ENCODE assay signal across 8 cellular contexts in the genomic region with DNA sequence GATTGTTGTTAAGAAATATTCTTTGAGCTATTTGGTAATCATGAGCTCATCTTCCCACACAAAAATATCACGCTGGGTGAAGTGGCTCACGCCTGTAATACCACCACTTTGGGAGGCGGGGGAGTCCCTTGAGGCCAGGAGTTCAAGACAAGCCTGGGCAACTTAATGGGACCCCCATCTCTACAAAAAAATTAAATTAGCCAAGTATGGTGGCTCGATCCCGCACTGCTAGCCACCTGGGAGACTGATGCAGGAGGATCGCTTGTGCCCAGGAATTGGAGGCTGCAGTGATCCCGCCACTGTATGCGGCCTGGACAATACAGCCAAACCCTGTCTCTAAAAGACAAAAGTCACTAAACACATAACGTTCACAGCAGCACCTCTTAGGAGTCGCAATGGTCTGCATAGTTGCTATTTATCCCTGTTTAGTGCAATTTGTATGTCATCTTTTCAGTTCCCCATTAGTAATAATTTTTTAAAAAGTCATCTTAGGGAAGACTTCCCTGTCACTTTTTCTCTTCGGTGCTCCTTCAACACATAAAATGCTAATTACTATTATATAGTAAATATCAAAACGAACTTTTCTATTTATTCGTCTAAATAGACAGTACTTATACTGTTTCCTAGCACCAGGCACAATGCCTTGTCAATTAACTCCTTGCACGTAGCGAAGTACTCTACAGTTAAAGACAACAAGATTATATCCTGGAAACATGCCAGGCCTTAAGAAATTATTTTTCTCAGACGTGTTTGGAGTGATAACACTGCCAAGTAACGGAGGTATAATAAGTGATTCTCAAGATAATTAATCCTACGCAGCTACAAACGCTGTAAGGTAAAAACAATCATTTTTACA. TPM values are rescaled to one million over a fixed set of nuclear protein-coding genes. Genes with fewer than 3 reads are reported as not detected.
DNase-seq lines count a peak whose midpoint lies in the region; TF ChIP-seq lines count a peak whose summit lies in the region.

No MANE protein-coding gene starts in this region.

- H3K27me3 ChIP-seq in muscle layer of duodenum (ENCODE audit: low read depth, low read length): no peaks in the 10 kb centered on the region

- DNase-seq in NOMO-1 treated with DMSO at 0.1 percent for 48 hours (lab: John Stamatoyannopoulos, UW; ENCODE audit: unreplicated experiment): peak; percentile 13
- no peak for DNase-seq in NOMO-1 treated with dmso at 0.1 percent for 144 hours (lab: John Stamatoyannopoulos, UW; ENCODE audit: unreplicated experiment)
- DNase-seq in coronary artery (ENCODE audit: low spot score): no peak
- no peak for DNase-seq in NCI-H524 treated with DMSO at 0.1 percent for 48 hours (lab: John Stamatoyannopoulos, UW)
- DNase-seq in NCI-H510A (lab: John Stamatoyannopoulos, UW): no peak
- no peak for DNase-seq in NCI-H2171 (lab: John Stamatoyannopoulos, UW)

- no peak for TF ChIP-seq CTCF in coronary artery (IDR thresholded peaks at IDR 0.05)

- no peaks in the 10 kb centered on the region for H3K9me3 ChIP-seq in muscle layer of duodenum (ENCODE audit: control insufficient read depth in 1 of 2, low read length in 2 of 2)

- H3K36me3 ChIP-seq in muscle layer of duodenum (ENCODE audit: control insufficient read depth in 1 of 2, insufficient read depth in 2 of 2, low read length in 2 of 2): peaks cover 2 to 14% of the 10 kb centered on the region in 2 donors

- H3K4me1 ChIP-seq in muscle layer of duodenum (ENCODE audit: control insufficient read depth in 1 of 2, insufficient read depth in 2 of 2, low read length in 2 of 2): peaks cover 8 to 48% of the 10 kb centered on the region in 2 donors

- H3K4me3 ChIP-seq in coronary artery (peak overlapping the region; percentile 81), muscle layer of duodenum (ENCODE audit: low read depth in 1 of 2, low read length in 2 of 2) (peak overlapping the region; percentile 86 to 98)

- H3K27ac ChIP-seq in coronary artery: peak overlapping the region; percentile 91 to 92
- H3K27ac ChIP-seq in muscle layer of duodenum (ENCODE audit: low read length): peak overlapping the region; percentile 94

TF ChIP-seq in PFSK-1, 5 proteins besides CTCF, POLR2A, EP300 and RAD21:
- TF ChIP-seq POLR2AphosphoS5 (IDR thresholded peaks at IDR 0.05; ENCODE audit: low read depth, low read length) (no peak), SIN3A (IDR thresholded peaks at IDR 0.05; ENCODE audit: borderline replicate concordance, insufficient read depth, low read length) (0 out of 2 replicates have a peak, but pooled peaks have one; percentile 21)

RNA-seq across cellular contexts. Expression of gene ST13, which starts 1.1 kb away (rescaled TPM):
- polyA plus RNA-seq in PFSK-1 (2012; ENCODE audit: insufficient read length, low read depth): 383 TPM

RNA-seq across cellular contexts. Expression of gene XPNPEP3, which starts 1.6 kb away (rescaled TPM):
- polyA plus RNA-seq in PFSK-1 (2012; ENCODE audit: insufficient read length, low read depth): 13.9 TPM

RNA-seq across cellular contexts. Expression of gene DNAJB7, which starts 6.6 kb away (rescaled TPM):
- not detected for polyA plus RNA-seq in PFSK-1 (2012; ENCODE audit: insufficient read length, low read depth)

RNA-seq across cellular contexts. Expression of gene SLC25A17, which starts 36.2 kb away (rescaled TPM):
- 21.5 TPM for polyA plus RNA-seq in PFSK-1 (2012; ENCODE audit: insufficient read length, low read depth)
